16 cellular contexts compared by ENCODE assay signal in genomic region chr2:23531280-23531679, GRCh38.
A peak's percentile ranks its signal among the peaks of the same experiment; 100 is the strongest.
DNase-seq lines count a peak whose midpoint lies in the region; ATAC-seq lines count a peak whose summit lies in the region.
"Had no signal": no experiment of that assay in that cellular context is flagged by ENCODE, and none has a peak within 500 bp of the region (broad histone marks: within the 10 kb centered on the region; RNA-seq: fewer than 3 reads in every experiment).

No MANE protein-coding gene starts in this region.

- peaks cover 40% of the 10 kb centered on the region for H3K4me1 Mint-ChIP-seq in activated naive CD8-positive, alpha-beta T cell treated with anti-CD3 and anti-CD28 coated beads, Interleukin-2, amount 10 ng/mL, durations not matched to agents 7 days and 5 days
- peaks cover 41% of the 10 kb centered on the region for H3K4me1 Mint-ChIP-seq in activated naive CD8-positive, alpha-beta T cell treated with anti-CD3 and anti-CD28 coated beads for 36 hours
- H3K4me1 Mint-ChIP-seq in T-helper 17 cell = peaks cover 18% of the 10 kb centered on the region
- peaks cover 26 to 63% (median 50%) of the 10 kb centered on the region in 4 donors for H3K4me1 Mint-ChIP-seq in naive thymus-derived CD8-positive, alpha-beta T cell

- no peak for DNase-seq in activated naive CD8-positive, alpha-beta T cell treated with anti-CD3 and anti-CD28 coated beads, Interleukin-2, amount 10 ng/mL, durations not matched to agents 7 days and 5 days
- no peak for DNase-seq in activated naive CD8-positive, alpha-beta T cell treated with anti-CD3 and anti-CD28 coated beads for 36 hours
- no peak for DNase-seq in T-helper 17 cell
- no peak for DNase-seq in naive thymus-derived CD8-positive, alpha-beta T cell
- DNase-seq in cerebellum (ENCODE audit: low spot score) = no peak
- no peak for DNase-seq in HuH-7 (ENCODE audit: low spot score)
- DNase-seq: GDM1, GM23248, HCEC 1CT, Kasumi-1, MM.1S, NCI-H1092 treated with DMSO at 0.1 percent for 48 hours, NCI-H510A treated with DMSO at 0.1 percent for 48 hours, PC-9 had no signal

- POLR2A ChIA-PET in activated naive CD8-positive, alpha-beta T cell treated with anti-CD3 and anti-CD28 coated beads, Interleukin-2, amount 10 ng/mL, durations not matched to agents 7 days and 5 days (lab: Charles Lee) = interaction anchor here (0.6 to 1.5 kb wide), 2 partner anchors 11 to 396 kb away, joined by 3 to 4 read pairs; partner anchors contain the start of gene ATAD2B
- POLR2A ChIA-PET in naive thymus-derived CD8-positive, alpha-beta T cell (lab: Charles Lee) = no interaction called here

- H3K4me3 Mint-ChIP-seq in activated naive CD8-positive, alpha-beta T cell treated with anti-CD3 and anti-CD28 coated beads, Interleukin-2, amount 10 ng/mL, durations not matched to agents 7 days and 5 days = peak overlapping the region; percentile 92
- no peak overlapping the region for H3K4me3 Mint-ChIP-seq in activated naive CD8-positive, alpha-beta T cell treated with anti-CD3 and anti-CD28 coated beads for 36 hours
- H3K4me3 Mint-ChIP-seq in T-helper 17 cell = no peak overlapping the region
- peak overlapping the region in 4 of 10 donors; percentile 11 to 99 (median 90) for H3K4me3 Mint-ChIP-seq in naive thymus-derived CD8-positive, alpha-beta T cell

- no peaks in the 10 kb centered on the region for H3K9me3 Mint-ChIP-seq in activated naive CD8-positive, alpha-beta T cell treated with anti-CD3 and anti-CD28 coated beads, Interleukin-2, amount 10 ng/mL, durations not matched to agents 7 days and 5 days
- H3K9me3 Mint-ChIP-seq in activated naive CD8-positive, alpha-beta T cell treated with anti-CD3 and anti-CD28 coated beads for 36 hours = no peaks in the 10 kb centered on the region
- H3K9me3 Mint-ChIP-seq in naive thymus-derived CD8-positive, alpha-beta T cell = no peaks in the 10 kb centered on the region
- H3K9me3 Mint-ChIP-seq: IgD-negative memory B cell had no signal

- H3K27ac Mint-ChIP-seq in activated naive CD8-positive, alpha-beta T cell treated with anti-CD3 and anti-CD28 coated beads, Interleukin-2, amount 10 ng/mL, durations not matched to agents 7 days and 5 days = no peak overlapping the region
- no peak overlapping the region for H3K27ac Mint-ChIP-seq in activated naive CD8-positive, alpha-beta T cell treated with anti-CD3 and anti-CD28 coated beads for 36 hours
- peak overlapping the region; percentile 98 for H3K27ac Mint-ChIP-seq in T-helper 17 cell
- peak overlapping the region; percentile 15 to 99 (median 98) for H3K27ac Mint-ChIP-seq in naive thymus-derived CD8-positive, alpha-beta T cell

- H3K27me3 Mint-ChIP-seq in activated naive CD8-positive, alpha-beta T cell treated with anti-CD3 and anti-CD28 coated beads, Interleukin-2, amount 10 ng/mL, durations not matched to agents 7 days and 5 days = no peaks in the 10 kb centered on the region
- H3K27me3 Mint-ChIP-seq in activated naive CD8-positive, alpha-beta T cell treated with anti-CD3 and anti-CD28 coated beads for 36 hours = no peaks in the 10 kb centered on the region
- H3K27me3 Mint-ChIP-seq in T-helper 17 cell = peaks cover under 1% of the 10 kb centered on the region
- H3K27me3 Mint-ChIP-seq in naive thymus-derived CD8-positive, alpha-beta T cell = no peaks in the 10 kb centered on the region

- no peaks in the 10 kb centered on the region for H3K9me3 ChIP-seq in T-helper 17 cell (ENCODE audit: control insufficient read depth, low read length, poor library complexity, severe bottlenecking)

- ATAC-seq in activated naive CD8-positive, alpha-beta T cell treated with anti-CD3 and anti-CD28 coated beads, Interleukin-2, amount 10 ng/mL, durations not matched to agents 7 days and 5 days (ENCODE audit: low read depth) = no peak
- ATAC-seq in T-helper 17 cell (no peak), HG03521 (IDR thresholded peaks at IDR 0.05; ENCODE audit: unreplicated experiment) (no peak)
- no peak for ATAC-seq in naive thymus-derived CD8-positive, alpha-beta T cell

- H3K36me3 Mint-ChIP-seq in activated naive CD8-positive, alpha-beta T cell treated with anti-CD3 and anti-CD28 coated beads, Interleukin-2, amount 10 ng/mL, durations not matched to agents 7 days and 5 days = peaks cover 2% of the 10 kb centered on the region
- H3K36me3 Mint-ChIP-seq in activated naive CD8-positive, alpha-beta T cell treated with anti-CD3 and anti-CD28 coated beads for 36 hours = no peaks in the 10 kb centered on the region
- H3K36me3 Mint-ChIP-seq in T-helper 17 cell (ENCODE audit: low read depth) = peaks cover 2% of the 10 kb centered on the region
- no peaks in the 10 kb centered on the region for H3K36me3 Mint-ChIP-seq in naive thymus-derived CD8-positive, alpha-beta T cell
- H3K36me3 Mint-ChIP-seq: IgD-negative memory B cell had no signal

Comparison
In these comparisons a context has a peak if more than half of its experiments do, and no peak if none do; other contexts are left out.
1. H3K27ac Mint-ChIP-seq: peak in T-helper 17 cell (single experiment) and naive thymus-derived CD8-positive, alpha-beta T cell (10 of 10); none in activated naive CD8-positive, alpha-beta T cell treated with anti-CD3 and anti-CD28 coated beads, Interleukin-2, amount 10 ng/mL, durations not matched to agents 7 days and 5 days (single experiment) and activated naive CD8-positive, alpha-beta T cell treated with anti-CD3 and anti-CD28 coated beads for 36 hours (single experiment).